Comparison of ENCODE assay signal across 34 cellular contexts in the genomic region with DNA sequence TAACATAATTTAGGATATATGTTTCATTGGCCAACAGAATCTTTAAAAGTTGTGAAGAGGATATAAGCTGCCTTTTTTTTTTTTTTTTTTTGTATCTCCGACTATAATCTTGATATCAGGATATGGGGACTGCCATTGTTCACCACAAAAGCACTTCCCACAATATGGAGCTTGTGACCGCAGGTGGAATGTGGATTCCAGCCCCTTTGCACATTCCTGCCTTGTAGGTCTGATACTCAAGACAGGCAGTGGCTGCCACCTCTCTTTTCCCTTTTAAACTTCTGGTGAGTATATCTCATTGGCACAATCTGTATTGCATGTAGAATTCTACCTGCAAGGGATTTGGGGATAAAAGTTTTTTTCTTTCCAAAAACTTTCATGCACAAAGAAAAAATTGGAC.
"Had no signal": no experiment of that assay in that cellular context is flagged by ENCODE, and none has a peak within 500 bp of the region (broad histone marks: within the 10 kb centered on the region; RNA-seq: fewer than 3 reads in every experiment).

No MANE protein-coding gene starts in this region.

- H3K27me3 Mint-ChIP-seq: activated B cell treated with CpG ODN at 0.5 μM for 24 hours; activated CD4-positive, alpha-beta memory T cell treated with anti-CD3 and anti-CD28 coated beads for 36 hours; activated CD4-positive, alpha-beta T cell treated with anti-CD3 and anti-CD28 coated beads, Interleukin-2, amount 10 ng/mL, durations not matched to agents 24 days and 14 days; activated CD8-positive, alpha-beta T cell treated with anti-CD3 and anti-CD28 coated beads for 36 hours; activated naive CD8-positive, alpha-beta T cell treated with anti-CD3 and anti-CD28 coated beads for 36 hours; activated T-helper 17 cell treated with anti-CD3 and anti-CD28 coated beads, Interleukin-2, amount 50 U/mL, for 72 hours had no signal

- H3K4me3 ChIP-seq: adrenal gland, body of pancreas, breast epithelium had no signal

- H3K27ac Mint-ChIP-seq: activated B cell treated with CpG ODN at 0.5 μM for 24 hours; activated CD4-positive, alpha-beta memory T cell treated with anti-CD3 and anti-CD28 coated beads for 36 hours; activated CD4-positive, alpha-beta T cell treated with anti-CD3 and anti-CD28 coated beads, Interleukin-2, amount 10 ng/mL, durations not matched to agents 24 days and 14 days; activated CD8-positive, alpha-beta T cell treated with anti-CD3 and anti-CD28 coated beads for 36 hours; activated naive CD4-positive, alpha-beta T cell treated with anti-CD3 and anti-CD28 coated beads for 36 hours; activated naive CD4-positive, alpha-beta T cell treated with anti-CD3 and anti-CD28 coated beads, Interleukin-2, amount 50 U/mL, for 72 hours; activated naive CD8-positive, alpha-beta T cell treated with anti-CD3 and anti-CD28 coated beads for 36 hours; activated T-cell treated with anti-CD3 and anti-CD28 coated beads, Interleukin-2, amount 50 U/mL, for 72 hours; activated T-helper 1 cell treated with anti-CD3 and anti-CD28 coated beads, Interleukin-12 subunit alpha, Interleukin-12 subunit beta, Interleukin-2, Interleukin-4 antibody, amounts not matched to agents 30 ng/mL and 10 ng/mL and 1 ng/mL, durations not matched to agents 14 hours and 24 hours and 36 hours; activated T-helper 17 cell treated with anti-CD3 and anti-CD28 coated beads, Interleukin-2, amount 50 U/mL, for 72 hours; T-helper 1 cell treated with Interleukin-12 subunit alpha and Interleukin-12 subunit beta and Interleukin-4 antibody, amounts not matched to agents 30 μg/mL and 1 μg/mL, for 36 hours; T-helper 2 cell treated with Interferon-gamma antibody and Interleukin-4, amounts not matched to agents 5 μg/mL and 100 μg/mL, for 36 hours had no signal

- H3K36me3 ChIP-seq: adrenal gland, brain microvascular endothelial cell, breast epithelium had no signal

- H3K4me1 Mint-ChIP-seq: activated B cell treated with CpG ODN at 0.5 μM for 24 hours; activated CD4-positive, alpha-beta T cell treated with anti-CD3 and anti-CD28 coated beads, Interleukin-2, amount 10 ng/mL, durations not matched to agents 24 days and 14 days; activated naive CD8-positive, alpha-beta T cell treated with anti-CD3 and anti-CD28 coated beads for 36 hours; activated T-helper 17 cell treated with anti-CD3 and anti-CD28 coated beads, Interleukin-2, amount 50 U/mL, for 72 hours had no signal

- H3K9me3 Mint-ChIP-seq: activated B cell treated with CpG ODN at 0.5 μM for 24 hours; activated CD4-positive, alpha-beta T cell treated with anti-CD3 and anti-CD28 coated beads, Interleukin-2, amount 10 ng/mL, durations not matched to agents 24 days and 14 days; activated CD8-positive, alpha-beta T cell treated with anti-CD3 and anti-CD28 coated beads for 36 hours; activated naive CD4-positive, alpha-beta T cell treated with anti-CD3 and anti-CD28 coated beads, Interleukin-2, amount 50 U/mL, for 72 hours; activated naive CD8-positive, alpha-beta T cell treated with anti-CD3 and anti-CD28 coated beads for 36 hours; activated T-helper 1 cell treated with anti-CD3 and anti-CD28 coated beads, Interleukin-12 subunit alpha, Interleukin-12 subunit beta, Interleukin-2, Interleukin-4 antibody, amounts not matched to agents 30 ng/mL and 10 ng/mL and 1 ng/mL, durations not matched to agents 14 hours and 24 hours and 36 hours; T-helper 1 cell treated with Interleukin-12 subunit alpha and Interleukin-12 subunit beta and Interleukin-4 antibody, amounts not matched to agents 30 μg/mL and 1 μg/mL, for 36 hours; T-helper 2 cell treated with Interferon-gamma antibody and Interleukin-4, amounts not matched to agents 5 μg/mL and 100 μg/mL, for 36 hours had no signal

- H3K4me1 ChIP-seq: adrenal gland, body of pancreas, breast epithelium had no signal

- H3K27ac ChIP-seq: adrenal gland, body of pancreas, brain microvascular endothelial cell, breast epithelium, VCaP had no signal

- H3K4me3 Mint-ChIP-seq: activated B cell treated with CpG ODN at 0.5 μM for 24 hours; activated CD4-positive, alpha-beta memory T cell treated with anti-CD3 and anti-CD28 coated beads for 36 hours; activated CD4-positive, alpha-beta T cell treated with anti-CD3 and anti-CD28 coated beads, Interleukin-2, amount 10 ng/mL, durations not matched to agents 24 days and 14 days; activated CD8-positive, alpha-beta T cell treated with anti-CD3 and anti-CD28 coated beads for 36 hours; activated naive CD4-positive, alpha-beta T cell treated with anti-CD3 and anti-CD28 coated beads for 36 hours; activated naive CD8-positive, alpha-beta T cell treated with anti-CD3 and anti-CD28 coated beads for 36 hours; activated T-cell treated with anti-CD3 and anti-CD28 coated beads, Interleukin-2, amount 50 U/mL, for 4 hours; activated T-cell treated with anti-CD3 and anti-CD28 coated beads, Interleukin-2, amount 50 U/mL, for 72 hours; activated T-helper 1 cell treated with anti-CD3 and anti-CD28 coated beads, Interleukin-12 subunit alpha, Interleukin-12 subunit beta, Interleukin-2, Interleukin-4 antibody, amounts not matched to agents 30 ng/mL and 10 ng/mL and 1 ng/mL, durations not matched to agents 14 hours and 24 hours and 36 hours; activated T-helper 17 cell treated with anti-CD3 and anti-CD28 coated beads, Interleukin-2, amount 50 U/mL, for 72 hours; T-helper 1 cell treated with Interleukin-12 subunit alpha and Interleukin-12 subunit beta and Interleukin-4 antibody, amounts not matched to agents 30 μg/mL and 1 μg/mL, for 36 hours; T-helper 2 cell treated with Interferon-gamma antibody and Interleukin-4, amounts not matched to agents 5 μg/mL and 100 μg/mL, for 36 hours had no signal

- DNase-seq: activated B cell treated with CpG ODN at 0.5 μM for 24 hours; activated CD4-positive, alpha-beta memory T cell treated with anti-CD3 and anti-CD28 coated beads for 36 hours; activated CD4-positive, alpha-beta T cell treated with anti-CD3 and anti-CD28 coated beads for 4 hours; activated CD4-positive, alpha-beta T cell treated with anti-CD3 and anti-CD28 coated beads, Interleukin-2, amount 10 ng/mL, durations not matched to agents 24 days and 14 days; activated CD4-positive, alpha-beta T cell treated with anti-CD3 and anti-CD28 coated beads, Interleukin-2, amount 50 U/mL, for 1 hour; activated CD4-positive, alpha-beta T cell treated with anti-CD3 and anti-CD28 coated beads, Interleukin-2, amount 50 U/mL, for 4 hours; activated CD4-positive, CD25-positive, alpha-beta regulatory T cell treated with anti-CD3 and anti-CD28 coated beads, Interleukin-2, amount 50 U/mL, for 72 hours; activated CD8-positive, alpha-beta memory T cell treated with anti-CD3 and anti-CD28 coated beads, Interleukin-2, amount 50 U/mL, for 4 hours; activated CD8-positive, alpha-beta T cell treated with anti-CD3 and anti-CD28 coated beads for 36 hours; activated effector memory CD4-positive, alpha-beta T cell treated with anti-CD3 and anti-CD28 coated beads, Interleukin-2, amount 50 U/mL, for 16 hours; activated gamma-delta T cell treated with Interleukin-2 at 50 U/mL for 16 hours; activated naive CD4-positive, alpha-beta T cell; activated naive CD4-positive, alpha-beta T cell treated with anti-CD3 and anti-CD28 coated beads for 36 hours; activated naive CD4-positive, alpha-beta T cell treated with anti-CD3 and anti-CD28 coated beads, Interleukin-2, amount 50 U/mL, for 16 hours; activated naive CD8-positive, alpha-beta T cell treated with anti-CD3 and anti-CD28 coated beads for 36 hours; activated T-cell treated with anti-CD3 and anti-CD28 coated beads for 4 hours; activated T-cell treated with anti-CD3 and anti-CD28 coated beads, Interleukin-2, amount 50 U/mL, for 1 hour; activated T-cell treated with anti-CD3 and anti-CD28 coated beads, Interleukin-2, amount 50 U/mL, for 4 hours; activated T-cell treated with anti-CD3 and anti-CD28 coated beads, Interleukin-2, amount 50 U/mL, for 72 hours; adrenal gland; amniotic stem cell; aorta; body of pancreas; brain microvascular endothelial cell; central memory CD4-positive, alpha-beta T cell; T-helper 2 cell; T-helper 9 cell had no signal

- H3K36me3 Mint-ChIP-seq: activated CD4-positive, alpha-beta memory T cell treated with anti-CD3 and anti-CD28 coated beads for 36 hours; activated naive CD4-positive, alpha-beta T cell treated with anti-CD3 and anti-CD28 coated beads, Interleukin-2, amount 50 U/mL, for 72 hours; activated naive CD8-positive, alpha-beta T cell treated with anti-CD3 and anti-CD28 coated beads for 36 hours had no signal

- ATAC-seq: activated CD8-positive, alpha-beta T cell treated with anti-CD3 and anti-CD28 coated beads for 36 hours; activated naive CD4-positive, alpha-beta T cell treated with anti-CD3 and anti-CD28 coated beads, Interleukin-2, amount 50 U/mL, for 72 hours; activated T-cell treated with anti-CD3 and anti-CD28 coated beads, Interleukin-2, amount 50 U/mL, for 4 hours; activated T-cell treated with anti-CD3 and anti-CD28 coated beads, Interleukin-2, amount 50 U/mL, for 72 hours; activated T-helper 17 cell treated with anti-CD3 and anti-CD28 coated beads, Interleukin-2, amount 50 U/mL, for 72 hours; body of pancreas had no signal

- H3K27me3 ChIP-seq: adrenal gland, body of pancreas, brain microvascular endothelial cell, breast epithelium had no signal
